In the genomic region with DNA sequence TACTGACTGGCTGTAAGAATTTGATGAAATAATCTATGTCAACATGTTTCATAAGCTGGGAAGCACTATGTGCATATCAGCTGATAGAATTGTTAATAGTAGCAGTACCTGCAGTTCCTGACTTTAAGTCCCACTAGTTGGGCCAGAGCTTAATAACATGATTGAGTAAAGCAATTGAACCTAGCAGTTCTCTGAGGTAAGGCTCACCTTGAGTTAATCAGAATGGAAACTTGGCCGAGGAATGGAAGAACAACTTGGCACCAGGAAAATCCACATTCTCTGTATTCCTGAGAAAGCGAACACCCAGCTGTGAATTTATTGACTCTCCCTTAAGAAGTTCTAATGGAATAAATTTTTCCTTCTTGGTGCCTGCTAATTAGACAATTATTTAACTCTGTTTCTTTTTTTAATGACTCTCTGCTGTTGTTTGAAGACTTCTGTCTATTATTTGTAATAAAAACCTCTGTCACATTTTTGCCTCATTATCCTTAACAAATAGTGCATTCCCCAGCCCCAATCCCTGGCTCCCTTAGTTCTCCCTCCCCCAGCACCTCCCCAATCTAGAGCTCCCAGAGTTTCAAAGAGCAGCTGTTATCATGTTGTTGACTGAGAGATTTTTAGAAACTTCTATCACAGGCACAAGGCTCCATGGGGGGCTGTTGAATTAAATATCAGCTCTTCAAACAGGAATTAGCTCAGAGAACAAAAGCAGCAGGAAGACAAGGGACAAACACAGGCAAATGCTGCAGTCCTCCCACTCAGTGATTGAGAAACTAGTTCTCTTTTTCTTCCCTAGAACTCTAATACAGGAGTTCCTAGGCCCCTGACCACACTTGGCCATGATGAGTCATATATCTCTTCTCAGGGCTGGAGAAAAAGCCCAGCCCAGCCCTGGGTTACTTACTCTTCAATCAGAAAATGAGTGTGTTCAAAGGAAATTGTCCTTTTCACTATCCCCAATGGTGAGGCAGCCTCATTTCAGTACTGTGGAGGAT, we compare ENCODE assay signal across 8 cellular contexts.
DNase-seq lines count a peak whose midpoint lies in the region; ATAC-seq, FAIRE-seq and TF ChIP-seq lines count a peak whose summit lies in the region.

No MANE protein-coding gene starts in this region.

- ATAC-seq in GM21526 (IDR thresholded peaks at IDR 0.05; ENCODE audit: low FRiP score, unreplicated experiment) (peak; percentile 97), HG03565 (IDR thresholded peaks at IDR 0.05; ENCODE audit: unreplicated experiment) (peak; percentile 97)

- WGBS in prostate gland, result 52% methylated on average over 2 of the region's 2 CpGs

- no peak for FAIRE-seq in GM12891 (lab: Jason Lieb, UNC)

- H3K36me3 ChIP-seq in prostate gland, result no peaks in the 10 kb centered on the region
- H3K36me3 ChIP-seq in WERI-Rb-1, result no peaks in the 10 kb centered on the region

- no peaks in the 10 kb centered on the region for H3K9me3 ChIP-seq in prostate gland
- no peaks in the 10 kb centered on the region for H3K9me3 ChIP-seq in WERI-Rb-1 (ENCODE audit: severe bottlenecking)

- no peaks in the 10 kb centered on the region for H3K4me1 ChIP-seq in prostate gland (replicated peaks)

- intact Hi-C loops in prostate gland (cut with DNase I), result no loop called here

- no peak for TF ChIP-seq CTCF in choroid plexus epithelial cell (conservative IDR thresholded peaks at IDR 0.05; ENCODE audit: low read depth, low read length)
- TF ChIP-seq CTCF in prostate gland (IDR thresholded peaks at IDR 0.05), result no peak
- no peak for TF ChIP-seq CTCF in WERI-Rb-1 (IDR thresholded peaks at IDR 0.05; ENCODE audit: low read depth, low read length)

- H3K27me3 ChIP-seq in prostate gland (replicated peaks; ENCODE audit: insufficient read depth), result no peaks in the 10 kb centered on the region
- H3K27me3 ChIP-seq in WERI-Rb-1 (ENCODE audit: insufficient read depth, low read depth, severe bottlenecking), result peaks cover 69% of the 10 kb centered on the region

- no peak for DNase-seq in GM12891 (ENCODE audit: insufficient read length, low spot score)
- DNase-seq in choroid plexus epithelial cell (ENCODE audit: low read depth), result peak; percentile 0
- DNase-seq in prostate gland (ENCODE audit: low spot score), result no peak
- DNase-seq in activated T-cell treated with anti-CD3 and anti-CD28 coated beads, Interleukin-2, amount 50 U/mL, for 1 hour, result no peak
- no peak for DNase-seq in WERI-Rb-1
- DNase-seq in AG08396 (ENCODE audit: low spot score), result no peak

- H3K4me3 ChIP-seq in choroid plexus epithelial cell (ENCODE audit: low read depth, low read length), result no peak overlapping the region
- no peak overlapping the region for H3K4me3 ChIP-seq in prostate gland
- H3K4me3 ChIP-seq in WERI-Rb-1 (ENCODE audit: low read depth, low read length), result no peak overlapping the region

- no peak for TF ChIP-seq POLR2A in GM12891 (IDR thresholded peaks at IDR 0.05; ENCODE audit: low read depth, low read length)
- no peak for TF ChIP-seq POLR2A in prostate gland (IDR thresholded peaks at IDR 0.05)

- H3K27ac ChIP-seq in prostate gland, result no peak overlapping the region
- H3K27ac ChIP-seq in WERI-Rb-1, result no peak overlapping the region

TF ChIP-seq in GM12891, 5 proteins besides CTCF, POLR2A, EP300 and RAD21:
- no peak for TF ChIP-seq POLR2AphosphoS5 (IDR thresholded peaks at IDR 0.05; ENCODE audit: low read depth, low read length)
- 0 out of 2 replicates have a peak, but pooled peaks have one; percentile 4 for TF ChIP-seq SPI1 (IDR thresholded peaks at IDR 0.05; ENCODE audit: low read depth, low read length)
